In genomic region chr2:241517297-241517696, GRCh38 we compare ENCODE assay signal across 2 cellular contexts.
TF ChIP-seq lines count a peak whose summit lies in the region.

No MANE protein-coding gene starts in this region.

TF ChIP-seq in IMR-90, 13 proteins besides CTCF, POLR2A, EP300 and RAD21:
- no peak for TF ChIP-seq ELK1 (IDR thresholded peaks at IDR 0.05; ENCODE audit: borderline replicate concordance, low read depth, low read length)
- no peak for TF ChIP-seq BHLHE40 (IDR thresholded peaks at IDR 0.05; ENCODE audit: low read depth, low read length)
- TF ChIP-seq MXI1 (IDR thresholded peaks at IDR 0.05; ENCODE audit: borderline replicate concordance, low read depth, low read length): no peak
- TF ChIP-seq SMC3 (IDR thresholded peaks at IDR 0.05; ENCODE audit: low read depth, low read length): no peak
- no peak for TF ChIP-seq RFX5 (IDR thresholded peaks at IDR 0.05; ENCODE audit: low read depth, low read length)
- TF ChIP-seq MAFK (IDR thresholded peaks at IDR 0.05; ENCODE audit: low read depth, low read length): no peak
- TF ChIP-seq MAZ (IDR thresholded peaks at IDR 0.05; ENCODE audit: borderline replicate concordance, low read depth, low read length): no peak
- TF ChIP-seq USF2 (IDR thresholded peaks at IDR 0.05; ENCODE audit: low read depth, low read length): no peak
- no peak for TF ChIP-seq NFE2L2 (IDR thresholded peaks at IDR 0.05; ENCODE audit: low read depth, low read length)
- no peak for TF ChIP-seq CEBPB (IDR thresholded peaks at IDR 0.05; ENCODE audit: low read depth, low read length)
- no peak for TF ChIP-seq RCOR1 (IDR thresholded peaks at IDR 0.05; ENCODE audit: insufficient replicate concordance, low read length)
- TF ChIP-seq CHD1 (IDR thresholded peaks at IDR 0.05; ENCODE audit: low read depth, low read length): no peak

TF ChIP-seq in K562, 482 proteins besides CTCF, POLR2A, EP300 and RAD21:
- TF ChIP-seq ILF3 (IDR thresholded peaks at IDR 0.05; ENCODE audit: borderline replicate concordance): no peak
- TF ChIP-seq HDAC1 (IDR thresholded peaks at IDR 0.05): 0 out of 4 replicates have a peak, but pooled peaks of 1 of the 2 experiments have one; percentile 10
- no peak for TF ChIP-seq NFXL1 (CRISPR knock-in tag; IDR thresholded peaks at IDR 0.05)
- 0 out of 2 replicates have a peak, but pooled peaks have one; percentile 19 for TF ChIP-seq ZBTB26 (CRISPR knock-in tag; IDR thresholded peaks at IDR 0.05)
- 0 out of 2 replicates have a peak, but pooled peaks have one; percentile 13 for TF ChIP-seq LARP7 (IDR thresholded peaks at IDR 0.05)
- no peak for TF ChIP-seq E2F3 (CRISPR knock-in tag; IDR thresholded peaks at IDR 0.05)
- TF ChIP-seq ZNF785 (CRISPR knock-in tag; IDR thresholded peaks at IDR 0.05): no peak
- TF ChIP-seq HLTF (IDR thresholded peaks at IDR 0.05): 0 out of 2 replicates have a peak, but pooled peaks have one; percentile 17
- no peak for TF ChIP-seq ZNF668 (CRISPR knock-in tag; IDR thresholded peaks at IDR 0.05)
- no peak for TF ChIP-seq THAP7 (CRISPR knock-in tag; IDR thresholded peaks at IDR 0.05)
